In genomic region chr12:49675137-49675536, GRCh38 we compare ENCODE assay signal across 1 cellular context.
TF ChIP-seq lines count a peak whose summit lies in the region.

No MANE protein-coding gene starts in this region.

TF ChIP-seq in IMR-90, 13 proteins besides CTCF, POLR2A, EP300 and RAD21 (continued from another document):
- TF ChIP-seq, protein P1, sequence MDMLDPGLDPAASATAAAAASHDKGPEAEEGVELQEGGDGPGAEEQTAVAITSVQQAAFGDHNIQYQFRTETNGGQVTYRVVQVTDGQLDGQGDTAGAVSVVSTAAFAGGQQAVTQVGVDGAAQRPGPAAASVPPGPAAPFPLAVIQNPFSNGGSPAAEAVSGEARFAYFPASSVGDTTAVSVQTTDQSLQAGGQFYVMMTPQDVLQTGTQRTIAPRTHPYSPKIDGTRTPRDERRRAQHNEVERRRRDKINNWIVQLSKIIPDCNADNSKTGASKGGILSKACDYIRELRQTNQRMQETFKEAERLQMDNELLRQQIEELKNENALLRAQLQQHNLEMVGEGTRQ (IDR thresholded peaks at IDR 0.05; ENCODE audit: low read depth, low read length), result no peak
